In the genomic region with DNA sequence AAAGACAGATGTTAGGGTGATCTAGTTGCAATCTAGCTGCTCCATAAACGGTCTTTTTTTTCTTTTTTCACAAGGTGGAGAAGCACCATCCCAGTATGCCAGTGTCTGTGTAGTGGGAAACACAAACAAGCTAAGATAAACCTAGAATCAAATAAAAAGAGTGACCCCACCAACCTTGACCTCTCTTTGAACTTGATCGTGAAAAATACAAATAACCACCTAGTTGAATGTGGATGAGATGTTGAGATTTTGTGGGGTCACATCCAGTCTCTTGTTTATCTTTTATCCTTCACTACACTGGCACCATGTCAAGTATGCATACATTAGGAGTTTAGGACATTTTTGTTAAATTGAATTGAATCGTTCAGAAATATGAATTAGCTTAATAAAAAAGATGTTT, we compare ENCODE assay signal across 27 cellular contexts.
"Had no signal": no experiment of that assay in that cellular context is flagged by ENCODE, and none has a peak within 500 bp of the region (broad histone marks: within the 10 kb centered on the region; RNA-seq: fewer than 3 reads in every experiment).

No MANE protein-coding gene starts in this region.

- H3K4me1 ChIP-seq: lower lobe of right lung, neural progenitor cell, parathyroid adenoma, right atrium auricular region, sigmoid colon, spleen, suprapubic skin, tibial artery, upper lobe of right lung had no signal

- FAIRE-seq: islet of Langerhans, kidney, small intestine, urothelium cell line had no signal

- H3K9me3 Mint-ChIP-seq: nephron progenitor cell; neural progenitor cell; stimulated activated effector memory CD8-positive, alpha-beta T cell treated with anti-CD3 and anti-CD28 coated beads, Interleukin-12 subunit alpha, Interleukin-12 subunit beta, amount 100 ng/mL, for 72 hours; stimulated activated naive CD8-positive, alpha-beta T cell treated with anti-CD3 and anti-CD28 coated beads, Interleukin-15, Interleukin-2, amounts not matched to agents 100 ng/mL and 50 ng/mL, for 24 hours had no signal

- ATAC-seq: lower lobe of right lung; naive thymus-derived CD8-positive, alpha-beta T cell; stimulated activated effector memory CD8-positive, alpha-beta T cell treated with anti-CD3 and anti-CD28 coated beads, Interleukin-12 subunit alpha, Interleukin-12 subunit beta, amount 100 ng/mL, for 72 hours; upper lobe of right lung had no signal

- H3K27me3 Mint-ChIP-seq: stimulated activated naive CD8-positive, alpha-beta T cell treated with anti-CD3 and anti-CD28 coated beads, Interleukin-15, Interleukin-2, amounts not matched to agents 100 ng/mL and 50 ng/mL, for 24 hours had no signal

- H3K4me3 Mint-ChIP-seq: immature natural killer cell; naive thymus-derived CD8-positive, alpha-beta T cell; nephron progenitor cell; neural progenitor cell; stimulated activated effector memory CD8-positive, alpha-beta T cell treated with anti-CD3 and anti-CD28 coated beads, Interleukin-12 subunit alpha, Interleukin-12 subunit beta, amount 100 ng/mL, for 72 hours; stimulated activated naive CD8-positive, alpha-beta T cell treated with anti-CD3 and anti-CD28 coated beads, Interleukin-15, Interleukin-2, amounts not matched to agents 100 ng/mL and 50 ng/mL, for 24 hours had no signal

- H3K27ac ChIP-seq: lower lobe of right lung, neural progenitor cell, neutrophil, parathyroid adenoma, sigmoid colon, spleen, suprapubic skin, thoracic aorta, tibial artery, upper lobe of right lung had no signal

- H3K36me3 Mint-ChIP-seq: immature natural killer cell; naive thymus-derived CD8-positive, alpha-beta T cell; neural progenitor cell; stimulated activated effector memory CD8-positive, alpha-beta T cell treated with anti-CD3 and anti-CD28 coated beads, Interleukin-12 subunit alpha, Interleukin-12 subunit beta, amount 100 ng/mL, for 72 hours had no signal

- DNase-seq: hippocampal formation; immature natural killer cell; kidney; lower lobe of right lung; mammary epithelial cell; mesenchymal stem cell; naive thymus-derived CD8-positive, alpha-beta T cell; nephron progenitor cell; occipital lobe; sigmoid colon; small intestine; spleen; stimulated activated CD4-positive, alpha-beta T cell treated with anti-CD3 and anti-CD28 coated beads, Interleukin-4, amount 100 ng/mL, for 24 hours; stimulated activated naive CD4-positive, alpha-beta T cell; tibial artery; trophoblast cell; upper lobe of right lung had no signal

- H3K27me3 ChIP-seq: neural progenitor cell, neutrophil, right atrium auricular region, sigmoid colon, spleen, suprapubic skin, tibial artery, upper lobe of right lung had no signal

- H3K4me1 Mint-ChIP-seq: immature natural killer cell; naive thymus-derived CD8-positive, alpha-beta T cell; neural progenitor cell; stimulated activated effector memory CD8-positive, alpha-beta T cell treated with anti-CD3 and anti-CD28 coated beads, Interleukin-12 subunit alpha, Interleukin-12 subunit beta, amount 100 ng/mL, for 72 hours had no signal

- H3K27ac Mint-ChIP-seq: immature natural killer cell; naive thymus-derived CD8-positive, alpha-beta T cell; nephron progenitor cell; neural progenitor cell; stimulated activated effector memory CD8-positive, alpha-beta T cell treated with anti-CD3 and anti-CD28 coated beads, Interleukin-12 subunit alpha, Interleukin-12 subunit beta, amount 100 ng/mL, for 72 hours; stimulated activated naive CD8-positive, alpha-beta T cell treated with anti-CD3 and anti-CD28 coated beads, Interleukin-15, Interleukin-2, amounts not matched to agents 100 ng/mL and 50 ng/mL, for 24 hours had no signal

- H3K4me3 ChIP-seq: lower lobe of right lung, neural progenitor cell, right atrium auricular region, sigmoid colon, spleen, suprapubic skin, thoracic aorta, tibial artery, upper lobe of right lung had no signal

- H3K36me3 ChIP-seq: lower lobe of right lung, neural progenitor cell, neutrophil, right atrium auricular region, sigmoid colon, spleen, suprapubic skin, thoracic aorta, tibial artery, upper lobe of right lung had no signal

- H3K9me3 ChIP-seq: lower lobe of right lung, neutrophil, right atrium auricular region, sigmoid colon, spleen, suprapubic skin, thoracic aorta, tibial artery, upper lobe of right lung had no signal
